In the genomic region with DNA sequence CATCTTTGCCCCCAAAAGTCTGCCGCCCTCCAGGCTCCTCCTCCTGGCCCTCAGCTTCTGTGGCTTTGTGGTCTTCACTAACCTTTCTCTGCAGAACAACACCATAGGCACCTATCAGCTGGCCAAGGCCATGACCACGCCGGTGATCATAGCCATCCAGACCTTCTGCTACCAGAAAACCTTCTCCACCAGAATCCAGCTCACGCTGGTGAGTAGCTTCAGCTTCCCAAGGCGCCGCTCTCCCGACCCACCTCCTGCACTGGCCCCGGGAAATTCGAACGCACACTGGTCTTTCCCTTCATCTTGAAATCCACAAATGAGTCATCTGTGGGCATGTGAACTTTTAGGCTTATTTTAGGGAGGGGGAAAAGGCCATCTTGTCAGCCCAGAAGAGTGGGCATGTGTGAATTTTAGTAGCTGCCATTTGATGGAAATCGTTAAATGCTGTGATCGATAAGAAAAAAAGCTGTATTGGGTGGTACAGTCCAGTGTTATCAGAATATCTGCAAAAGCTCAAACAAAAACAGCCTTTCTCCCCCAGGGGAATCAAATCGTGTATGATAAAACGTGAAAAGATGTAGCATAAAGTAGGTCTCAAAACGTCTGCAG, we compare ENCODE assay signal across 8 cellular contexts. TPM values are rescaled to one million over a fixed set of nuclear protein-coding genes. Genes with fewer than 3 reads are reported as not detected.
A peak's percentile ranks its signal among the peaks of the same experiment; 100 is the strongest.
DNase-seq lines count a peak whose midpoint lies in the region; ATAC-seq and TF ChIP-seq lines count a peak whose summit lies in the region.

No MANE protein-coding gene starts in this region.

- H3K4me3 ChIP-seq in AG04450 (ENCODE audit: low read depth, low read length) (peak overlapping the region; percentile 81), epithelial cell of proximal tubule (ENCODE audit: low read depth, low read length) (peak overlapping the region; percentile 91)

- H3K27me3 ChIP-seq in AG04450 (ENCODE audit: control insufficient read depth, insufficient read depth, low read length) = no peaks in the 10 kb centered on the region

- no peaks in the 10 kb centered on the region for H3K9me3 ChIP-seq in AG04450 (ENCODE audit: control insufficient read depth, insufficient read depth, low read length)

- POLR2A ChIA-PET in AG04450 (lab: Yijun Ruan, JAX) = interaction anchor here (0.8 to 3.0 kb wide), 3 partner anchors 62 to 426 kb away, joined by 3 to 31 read pairs (median 4); a partner anchor contains a TSS

- peak; percentile 21 for ATAC-seq in GM18861 (IDR thresholded peaks at IDR 0.05; ENCODE audit: unreplicated experiment)
- ATAC-seq in HG03066 (IDR thresholded peaks at IDR 0.05; ENCODE audit: low read depth, unreplicated experiment) = peak; percentile 43

- TF ChIP-seq CTCF in AG04450 (IDR thresholded peaks at IDR 0.05; ENCODE audit: low read depth, low read length) (no peak), epithelial cell of proximal tubule (conservative IDR thresholded peaks at IDR 0.05; ENCODE audit: low read depth, low read length) (no peak)

- CTCF ChIA-PET in AG04450 (lab: Charles Lee) = interaction anchor here (0.6 to 0.8 kb wide), 3 partner anchors 48 to 610 kb away, joined by 3 to 6 read pairs (median 3); a partner anchor contains a TSS

- no peak overlapping the region for H3K27ac ChIP-seq in AG04450 (ENCODE audit: low read depth, low read length)

- DNase-seq in AG04450 (ENCODE audit: low read depth, low spot score) = peak; percentile 29
- peak; percentile 21 for DNase-seq in NCI-H510A (lab: John Stamatoyannopoulos, UW)
- DNase-seq in activated CD8-positive, alpha-beta memory T cell treated with anti-CD3 and anti-CD28 coated beads, Interleukin-2, amount 50 U/mL, for 48 hours = peak; percentile 69
- DNase-seq in epithelial cell of proximal tubule (ENCODE audit: low read depth) = peak; percentile 30
- DNase-seq in midbrain (lab: John Stamatoyannopoulos, UW) = peak; percentile 31
- DNase-seq in stimulated activated naive CD4-positive, alpha-beta T cell treated with Interleukin-2 at 50 U/mL for 16 hours (lab: John Stamatoyannopoulos, UW) = peak; percentile 15

RNA-seq across cellular contexts. Expression of a gene that starts 0.7 kb away (rescaled TPM):
- 7.7 and 9.2 TPM in 2 replicates for polyA plus RNA-seq in AG04450 (2011; rRNA removed)
- polyA minus RNA-seq in AG04450 (2011; rRNA and poly(A)+ RNA removed) = 2.2 and 2.5 TPM in 2 replicates
- total RNA-seq in epithelial cell of proximal tubule = 3.8 and 5.6 TPM in 2 replicates

RNA-seq across cellular contexts. Expression of a gene that starts 59.9 kb away (rescaled TPM):
- polyA plus RNA-seq in AG04450 (2011; rRNA removed) = 31.5 and 46.7 TPM in 2 replicates
- polyA minus RNA-seq in AG04450 (2011; rRNA and poly(A)+ RNA removed) = 18.3 and 26.2 TPM in 2 replicates
- 63.3 and 110 TPM in 2 replicates for total RNA-seq in epithelial cell of proximal tubule

Comparison
In these comparisons a context has a peak if more than half of its experiments do, and no peak if none do; other contexts are left out.
1. DNase-seq: peak in every context shown above with its lines; median percentile 69 in activated CD8-positive, alpha-beta memory T cell treated with anti-CD3 and anti-CD28 coated beads, Interleukin-2, amount 50 U/mL, for 48 hours; 31 in midbrain; 30 in epithelial cell of proximal tubule; 29 in AG04450; 21 in NCI-H510A; 15 in stimulated activated naive CD4-positive, alpha-beta T cell treated with Interleukin-2 at 50 U/mL for 16 hours.